8 cellular contexts compared by ENCODE assay signal in genomic region chr1:159936284-159936904, GRCh38. TPM values are rescaled to one million over a fixed set of nuclear protein-coding genes. Genes with fewer than 3 reads are reported as not detected.
A peak's percentile ranks its signal among the peaks of the same experiment; 100 is the strongest.
DNase-seq lines count a peak whose midpoint lies in the region; TF ChIP-seq lines count a peak whose summit lies in the region.

No MANE protein-coding gene starts in this region.

- no peak overlapping the region for H3K27ac ChIP-seq in C4-2B
- no peak overlapping the region for H3K27ac ChIP-seq in GM23248

- no peaks in the 10 kb centered on the region for H3F3A ChIP-seq in GM23248 (ENCODE audit: insufficient read depth)

- POLR2A ChIA-PET in activated CD4-positive, alpha-beta T cell treated with anti-CD3 and anti-CD28 coated beads, Interleukin-2, amount 10 ng/mL, durations not matched to agents 7 days and 5 days (lab: Charles Lee), result no interaction called here

- H3K27me3 ChIP-seq in GM23248 (replicated peaks; ENCODE audit: insufficient read depth), result no peaks in the 10 kb centered on the region

- CTCF ChIA-PET in activated CD4-positive, alpha-beta T cell treated with anti-CD3 and anti-CD28 coated beads, Interleukin-2, amount 10 ng/mL, durations not matched to agents 7 days and 5 days (lab: Charles Lee), result interaction anchor here (2.4 kb wide), 1 partner anchor 10 kb away, joined by 8 read pairs; the partner anchor contains the start of gene IGSF9

- no peak overlapping the region for H3K27ac Mint-ChIP-seq in activated CD4-positive, alpha-beta T cell treated with anti-CD3 and anti-CD28 coated beads, Interleukin-2, amount 10 ng/mL, durations not matched to agents 7 days and 5 days

- H3K36me3 Mint-ChIP-seq in activated CD4-positive, alpha-beta T cell treated with anti-CD3 and anti-CD28 coated beads, Interleukin-2, amount 10 ng/mL, durations not matched to agents 7 days and 5 days (ENCODE audit: low read depth), result no peaks in the 10 kb centered on the region

- H3K9ac ChIP-seq in GM23248, result no peak overlapping the region

- no peaks in the 10 kb centered on the region for H3K9me3 ChIP-seq in GM23248 (ENCODE audit: low read depth)

- H3K4me1 Mint-ChIP-seq in activated CD4-positive, alpha-beta T cell treated with anti-CD3 and anti-CD28 coated beads, Interleukin-2, amount 10 ng/mL, durations not matched to agents 7 days and 5 days, result peaks cover 24% of the 10 kb centered on the region

- no peak overlapping the region for H3K4me3 Mint-ChIP-seq in activated CD4-positive, alpha-beta T cell treated with anti-CD3 and anti-CD28 coated beads, Interleukin-2, amount 10 ng/mL, durations not matched to agents 7 days and 5 days

- no peaks in the 10 kb centered on the region for H3K9me2 ChIP-seq in GM23248 (ENCODE audit: insufficient read depth)

- in situ Hi-C loops in GM23248 (cut with MboI), result loop anchor here (5.0 kb wide), 1 partner anchor 71 kb away; no protein-coding TSS in a partner anchor

- peak; percentile 61 for DNase-seq in GM23248
- peak; percentile 74 for DNase-seq in NCI-H2227 (lab: John Stamatoyannopoulos, UW; ENCODE audit: unreplicated experiment)
- peak; percentile 85 for DNase-seq in activated CD4-positive, alpha-beta T cell treated with anti-CD3 and anti-CD28 coated beads, Interleukin-2, amount 10 ng/mL, durations not matched to agents 7 days and 5 days
- peak; percentile 16 to 45 for DNase-seq in dermis microvascular lymphatic vessel endothelial cell (ENCODE audit: low read depth in 2 of 2)
- DNase-seq in lung microvascular endothelial cell (ENCODE audit: low read depth in 2 of 2), result peak; percentile 47 to 65
- peak; percentile 69 to 72 for DNase-seq in stimulated activated CD8-positive, alpha-beta memory T cell treated with anti-CD3 and anti-CD28 coated beads, Interleukin-2, amount 100 ng/mL, for 1 hour (ENCODE audit: low read depth in 2 of 2)
- DNase-seq in pons (ENCODE audit: low spot score), result no peak

- H3K4me1 ChIP-seq in GM23248 (ENCODE audit: insufficient read depth), result no peaks in the 10 kb centered on the region

- H3K4me2 ChIP-seq in GM23248 (ENCODE audit: unreplicated experiment), result no peak overlapping the region

- no peak overlapping the region for H2AFZ ChIP-seq in GM23248

- 22 to 23% methylated on average over 15 of the region's 15 CpGs for WGBS in GM23248 (ENCODE audit: low coverage in 1 of 2, low lambda C conversion rate in 2 of 2, missing lambda C conversion rate in 2 of 2), 2 experiments

- peak; percentile 95 for TF ChIP-seq CTCF in C4-2B (conservative IDR thresholded peaks at IDR 0.05)

- no peak overlapping the region for H3K4me3 ChIP-seq in GM23248

- H3K36me3 ChIP-seq in GM23248 (ENCODE audit: low read depth), result no peaks in the 10 kb centered on the region

- H3K79me2 ChIP-seq in GM23248 (ENCODE audit: insufficient read depth), result no peaks in the 10 kb centered on the region

- no peaks in the 10 kb centered on the region for H4K20me1 ChIP-seq in GM23248 (ENCODE audit: insufficient read depth)

- H3K9me3 Mint-ChIP-seq in activated CD4-positive, alpha-beta T cell treated with anti-CD3 and anti-CD28 coated beads, Interleukin-2, amount 10 ng/mL, durations not matched to agents 7 days and 5 days, result no peaks in the 10 kb centered on the region

- H3K27me3 Mint-ChIP-seq in activated CD4-positive, alpha-beta T cell treated with anti-CD3 and anti-CD28 coated beads, Interleukin-2, amount 10 ng/mL, durations not matched to agents 7 days and 5 days, result peaks cover 17% of the 10 kb centered on the region

RNA-seq across cellular contexts. Expression of gene IGSF9, which starts 9.0 kb away (rescaled TPM):
- total RNA-seq in GM23248 (2014; rRNA removed; shearing (Covaris generic)), result not detected in 2 replicates
- 0.13 TPM in 1 of 2 replicates, not detected in the other for polyA plus RNA-seq in GM23248 (2016; fragmentation: Nextera tagmentation; extraction: Ambion mirVana)
- not detected for total RNA-seq in activated CD4-positive, alpha-beta T cell treated with anti-CD3 and anti-CD28 coated beads, Interleukin-2, amount 10 ng/mL, durations not matched to agents 7 days and 5 days
- total RNA-seq in dermis microvascular lymphatic vessel endothelial cell, result not detected in 2 replicates
- total RNA-seq in lung microvascular endothelial cell, result under 0.01 TPM in 1 of 2 replicates, not detected in the other

RNA-seq across cellular contexts. Expression of gene TAGLN2, which starts 11.1 kb away (rescaled TPM):
- total RNA-seq in GM23248 (2014; rRNA removed; shearing (Covaris generic)), result 360 and 400 TPM in 2 replicates
- polyA plus RNA-seq in GM23248 (2016; fragmentation: Nextera tagmentation; extraction: Ambion mirVana), result 692 and 713 TPM in 2 replicates
- 100 to 1,000 TPM; 429 to 461 TPM for total RNA-seq in activated CD4-positive, alpha-beta T cell treated with anti-CD3 and anti-CD28 coated beads, Interleukin-2, amount 10 ng/mL, durations not matched to agents 7 days and 5 days
- total RNA-seq in dermis microvascular lymphatic vessel endothelial cell (136 and 182 TPM in 2 replicates), lung microvascular endothelial cell (59.1 and 165 TPM in 2 replicates)

RNA-seq across cellular contexts. Expression of gene SLAMF9, which starts 17.6 kb away (rescaled TPM):
- not detected in 2 replicates for total RNA-seq in GM23248 (2014; rRNA removed; shearing (Covaris generic))
- polyA plus RNA-seq in GM23248 (2016; fragmentation: Nextera tagmentation; extraction: Ambion mirVana), result 0.48 and 0.51 TPM in 2 replicates
- total RNA-seq in activated CD4-positive, alpha-beta T cell treated with anti-CD3 and anti-CD28 coated beads, Interleukin-2, amount 10 ng/mL, durations not matched to agents 7 days and 5 days, result not detected
- total RNA-seq in dermis microvascular lymphatic vessel endothelial cell (not detected in 2 replicates), lung microvascular endothelial cell (not detected in 2 replicates)

RNA-seq across cellular contexts. Expression of gene CFAP45, which starts 36.4 kb away (rescaled TPM):
- not detected in 2 replicates for total RNA-seq in GM23248 (2014; rRNA removed; shearing (Covaris generic))
- 0.34 and 0.51 TPM in 2 replicates for polyA plus RNA-seq in GM23248 (2016; fragmentation: Nextera tagmentation; extraction: Ambion mirVana)
- total RNA-seq in activated CD4-positive, alpha-beta T cell treated with anti-CD3 and anti-CD28 coated beads, Interleukin-2, amount 10 ng/mL, durations not matched to agents 7 days and 5 days, result under 1 TPM; 0.25 to 0.37 TPM
- total RNA-seq in dermis microvascular lymphatic vessel endothelial cell, result 0.13 and 0.51 TPM in 2 replicates
- total RNA-seq in lung microvascular endothelial cell, result under 0.01 and 0.22 TPM in 2 replicates
